7 cellular contexts compared by ENCODE assay signal in the genomic region with DNA sequence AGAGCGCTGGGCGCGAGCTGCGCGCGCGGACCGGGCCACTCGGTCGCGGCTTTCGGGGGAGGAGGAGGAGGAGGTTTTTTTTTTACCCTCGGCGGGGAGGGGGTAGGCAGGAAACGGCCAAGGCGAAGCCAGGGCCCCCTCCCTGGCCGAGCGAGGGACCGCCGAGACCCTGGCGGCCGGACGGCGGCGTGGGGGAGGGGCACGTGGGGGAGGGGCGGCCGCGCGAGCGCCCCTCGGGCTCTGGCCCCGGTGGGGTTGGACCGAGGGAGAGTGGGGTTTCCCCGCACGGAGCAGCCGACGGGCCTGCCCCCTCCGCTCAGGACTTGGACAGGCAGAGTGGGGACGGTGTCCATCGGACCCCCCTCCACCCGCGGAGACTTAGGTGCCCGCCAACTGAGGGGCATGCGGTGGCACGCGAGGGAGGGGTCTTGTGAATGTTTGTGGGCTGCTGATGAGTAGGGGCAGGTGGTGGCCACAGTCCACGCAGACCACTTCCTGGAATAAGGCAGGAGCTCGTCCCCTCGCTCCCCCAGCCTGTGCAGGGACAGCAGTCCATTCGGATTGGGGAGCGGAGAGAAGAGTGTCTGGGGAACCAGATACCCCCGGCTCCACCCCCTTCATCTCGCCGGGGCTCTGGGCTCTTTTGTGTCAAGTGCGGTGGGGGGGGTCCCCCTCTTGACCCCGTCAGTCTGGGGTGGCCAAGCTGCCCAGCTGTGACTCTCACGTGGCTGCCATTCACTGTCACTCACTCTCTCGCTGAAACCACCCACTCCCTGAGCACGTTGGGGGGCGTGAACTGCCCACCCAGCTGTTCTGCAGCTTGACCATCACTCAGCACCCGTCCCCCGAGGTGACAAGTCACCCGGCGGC. TPM values are rescaled to one million over a fixed set of nuclear protein-coding genes. Genes with fewer than 3 reads are reported as not detected.
DNase-seq lines count a peak whose midpoint lies in the region; FAIRE-seq and TF ChIP-seq lines count a peak whose summit lies in the region.

No MANE protein-coding gene starts in this region.

- H3K4me1 ChIP-seq in KMS-11 (ENCODE audit: low read depth, poor library complexity, severe bottlenecking) (peaks cover 3% of the 10 kb centered on the region), breast epithelium (peaks cover 12 to 13% of the 10 kb centered on the region in 2 donors)

- H3K27me3 ChIP-seq in KMS-11 (ENCODE audit: insufficient read depth, low read depth) (no peaks in the 10 kb centered on the region), breast epithelium (no peaks in the 10 kb centered on the region)

- TF ChIP-seq POLR2A in GM12891 (IDR thresholded peaks at IDR 0.05; ENCODE audit: low read depth, low read length) (no peak; the same call in none of the 2 replicates), breast epithelium (IDR thresholded peaks at IDR 0.05) (no peak)

- no peaks in the 10 kb centered on the region for H3K9me3 ChIP-seq in breast epithelium

- DNase-seq in GM12891 (ENCODE audit: insufficient read length, low spot score) (peak; percentile 53), T-helper 22 cell (ENCODE audit: low read depth) (peak; percentile 14), breast epithelium (ENCODE audit: low spot score in 2 of 2) (peak; percentile 45 to 56), islet precursor cell (peak; percentile 84), SKM-1 (lab: John Stamatoyannopoulos, UW; ENCODE audit: unreplicated experiment) (no peak)
- peak; percentile 51 to 55 for DNase-seq in stimulated activated CD4-positive, alpha-beta T cell treated with anti-CD3 and anti-CD28 coated beads, Interleukin-2, amount 100 ng/mL, for 24 hours

- H3K27ac ChIP-seq in KMS-11 = peak overlapping the region; percentile 53
- H3K27ac ChIP-seq in breast epithelium = peak overlapping the region; percentile 95 to 99

- peak; percentile 91 for FAIRE-seq in GM12891 (lab: Jason Lieb, UNC)

- H3K4me3 ChIP-seq in KMS-11 (IDR thresholded peaks at IDR 0.05; ENCODE audit: insufficient read depth, low read depth, low read length) (no peak overlapping the region), breast epithelium (peak overlapping the region; percentile 86 to 93 (median 89))

- H3K9ac ChIP-seq in KMS-11 = peak overlapping the region; percentile 61; the same call in 1 of the 2 replicates

- intact Hi-C loops in breast epithelium (cut with DNase I; ENCODE audit: low total_unique reads) = no loop called here

- H3K36me3 ChIP-seq in KMS-11 (ENCODE audit: insufficient read depth) (no peaks in the 10 kb centered on the region), breast epithelium (no peaks in the 10 kb centered on the region)

- no peak overlapping the region for H2AFZ ChIP-seq in KMS-11 (ENCODE audit: low read depth)

- peak overlapping the region; percentile 17; the same call in 1 of the 2 replicates for H3K4me2 ChIP-seq in KMS-11

- no peaks in the 10 kb centered on the region for H4K20me1 ChIP-seq in KMS-11 (ENCODE audit: insufficient read depth)

- TF ChIP-seq CTCF in KMS-11 (conservative IDR thresholded peaks at IDR 0.05; ENCODE audit: low read depth, low read length) = no peak
- no peak for TF ChIP-seq CTCF in breast epithelium (IDR thresholded peaks at IDR 0.05)

- no peaks in the 10 kb centered on the region for H3K79me2 ChIP-seq in KMS-11 (ENCODE audit: insufficient read depth, low read depth)

TF ChIP-seq in GM12891, 5 proteins besides CTCF, POLR2A, EP300 and RAD21:
- no peak for TF ChIP-seq SPI1 (IDR thresholded peaks at IDR 0.05; ENCODE audit: low read depth, low read length)
- 0 out of 2 replicates have a peak, but pooled peaks have one; percentile 31 for TF ChIP-seq POLR2AphosphoS5 (IDR thresholded peaks at IDR 0.05; ENCODE audit: low read depth, low read length)
- TF ChIP-seq TAF1 (IDR thresholded peaks at IDR 0.05; ENCODE audit: low read depth, low read length) = peak; percentile 47; the same call in 1 of the 2 replicates
TF ChIP-seq in GM12891: peak in this region for 2.

RNA-seq across cellular contexts. Expression of a gene that starts 3.0 kb away (rescaled TPM):
- polyA plus RNA-seq in GM12891 (2012; ENCODE audit: low read depth, missing spikeins) = 76.4 TPM
- total RNA-seq in breast epithelium = 10 to 100 TPM; 47.5 to 99.0 (median 90.0) TPM

RNA-seq across cellular contexts. Expression of a gene that starts 27.8 kb away (rescaled TPM):
- polyA plus RNA-seq in GM12891 (2012; ENCODE audit: low read depth, missing spikeins) = 3.7 TPM
- total RNA-seq in breast epithelium = 10 to 100 TPM in 2 of 3 donors, 1 to 10 TPM in 1; 8.2 to 20.5 (median 13.4) TPM

RNA-seq across cellular contexts. Expression of a gene that starts 28.2 kb away (rescaled TPM):
- 137 TPM for polyA plus RNA-seq in GM12891 (2012; ENCODE audit: low read depth, missing spikeins)
- total RNA-seq in breast epithelium = 10 to 100 TPM; 84.7 to 92.4 (median 89.9) TPM

RNA-seq across cellular contexts. Expression of a gene that starts 30.5 kb away (rescaled TPM):
- polyA plus RNA-seq in GM12891 (2012; ENCODE audit: low read depth, missing spikeins) = 1.9 TPM
- 10 to 100 TPM in 1 of 3 donors, 1 to 10 TPM in 2; 4.6 to 19.5 (median 8.6) TPM for total RNA-seq in breast epithelium

RNA-seq across cellular contexts. Expression of a gene that starts 30.7 kb away (rescaled TPM):
- polyA plus RNA-seq in GM12891 (2012; ENCODE audit: low read depth, missing spikeins) = 1.1 TPM
- 10 to 100 TPM in 1 of 3 donors, 1 to 10 TPM in 2; 4.8 to 21.0 (median 5.7) TPM for total RNA-seq in breast epithelium
